In the genomic region with DNA sequence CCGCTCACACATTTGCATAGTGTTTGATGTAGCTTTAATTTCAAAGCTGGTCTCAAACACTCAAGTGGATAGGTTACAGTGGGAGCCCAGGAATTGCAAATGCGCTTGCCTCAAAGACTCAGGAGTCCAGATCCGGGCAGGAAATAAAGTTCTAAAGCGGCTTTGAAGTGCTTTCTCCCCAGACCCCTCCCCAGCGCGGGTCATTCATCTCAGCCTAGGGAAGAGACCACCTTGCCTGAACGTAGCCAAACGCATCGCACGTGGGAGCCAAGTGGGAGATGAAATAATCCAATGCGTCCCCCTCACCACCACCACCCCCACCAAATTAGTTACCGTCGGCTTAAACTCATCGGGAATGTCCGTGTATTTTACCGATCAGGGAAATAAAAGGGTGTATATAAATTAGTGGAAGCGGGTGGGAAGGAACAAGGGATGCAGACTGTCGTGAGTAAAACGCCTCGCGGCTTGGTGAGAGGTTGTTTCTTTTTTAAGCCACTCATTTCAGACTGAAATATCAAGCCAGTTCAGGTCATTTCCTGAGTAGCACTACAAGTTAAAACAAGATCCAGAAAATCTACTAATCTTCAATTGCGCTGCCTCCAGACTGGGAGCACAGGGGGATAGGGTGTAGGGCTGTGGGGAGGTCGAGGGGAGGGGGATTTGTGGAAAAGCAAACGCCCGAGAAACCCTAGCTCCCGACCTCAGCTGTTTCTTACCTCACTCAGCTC, we compare ENCODE assay signal across 7 cellular contexts.
DNase-seq lines count a peak whose midpoint lies in the region; ATAC-seq and TF ChIP-seq lines count a peak whose summit lies in the region.

No MANE protein-coding gene starts in this region.

- intact Hi-C loops in mucosa of descending colon (cut with DNase I, micrococcal nuclease) = no loop called here

- H3K36me3 ChIP-seq in mucosa of descending colon (ENCODE audit: low read depth) = no peaks in the 10 kb centered on the region

- H3K4me1 ChIP-seq in mucosa of descending colon (ENCODE audit: low read depth) = peaks cover 6% of the 10 kb centered on the region

- TF ChIP-seq CTCF in mucosa of descending colon (IDR thresholded peaks at IDR 0.05) = no peak

- POLR2A ChIA-PET in HEK293T (lab: Yijun Ruan, JAX) = interaction anchor here (0.9 to 2.0 kb wide), 14 partner anchors 10 to 317 kb away, joined by 3 to 6 read pairs (median 4); partner anchors contain the start of gene DCP2

- no peaks in the 10 kb centered on the region for H3K9me3 ChIP-seq in mucosa of descending colon

- ATAC-seq in GM18502 (IDR thresholded peaks at IDR 0.05; ENCODE audit: poor library complexity, unreplicated experiment) (peak; percentile 30), mucosa of descending colon (peak; percentile 11)

- H3K4me3 ChIP-seq in mucosa of descending colon = peak overlapping the region; percentile 36

- no peak for DNase-seq in HEK293T (ENCODE audit: extremely low spot score)
- peak; percentile 26 for DNase-seq in RPMI7951 (ENCODE audit: low read depth)
- DNase-seq in ecto neural progenitor cell (ENCODE audit: low spot score) = peak; percentile 55
- DNase-seq in mucosa of descending colon = no peak
- no peak for DNase-seq in SHP77 treated with DMSO at 0.1 percent for 48 hours (lab: John Stamatoyannopoulos, UW)
- DNase-seq in activated CD4-positive, CD25-positive, alpha-beta regulatory T cell treated with anti-CD3 and anti-CD28 coated beads, Interleukin-2, amount 50 U/mL, for 72 hours = no peak

- CTCF ChIA-PET in HEK293T (lab: Yijun Ruan, JAX) = interaction anchor here (0.6 to 1.3 kb wide), 6 partner anchors 12 to 350 kb away, joined by 3 to 6 read pairs (median 3); no protein-coding TSS in a partner anchor

TF ChIP-seq in HEK293T, 16 proteins besides CTCF, POLR2A, EP300 and RAD21:
- TF ChIP-seq L3MBTL2 (conservative IDR thresholded peaks at IDR 0.05) = peak; percentile 23
- no peak for TF ChIP-seq TARDBP (IDR thresholded peaks at IDR 0.05)

Comparison
In these comparisons a context has a peak if more than half of its experiments do, and no peak if none do; other contexts are left out.
1. DNase-seq: peak in RPMI7951 (single experiment) and ecto neural progenitor cell (single experiment); none in HEK293T (single experiment), mucosa of descending colon (0 of 3), SHP77 treated with DMSO at 0.1 percent for 48 hours (single experiment) and activated CD4-positive, CD25-positive, alpha-beta regulatory T cell treated with anti-CD3 and anti-CD28 coated beads, Interleukin-2, amount 50 U/mL, for 72 hours (single experiment).